Comparison of ENCODE assay signal across 1 cellular context in genomic region chr1:234911787-234912186, GRCh38.
TF ChIP-seq lines count a peak whose summit lies in the region.

No MANE protein-coding gene starts in this region.

TF ChIP-seq in IMR-90, 13 proteins besides CTCF, POLR2A, EP300 and RAD21 (continued from another document):
- TF ChIP-seq USF2 (IDR thresholded peaks at IDR 0.05; ENCODE audit: low read depth, low read length) (no peak), ELK1 (IDR thresholded peaks at IDR 0.05; ENCODE audit: borderline replicate concordance, low read depth, low read length) (no peak), CEBPB (IDR thresholded peaks at IDR 0.05; ENCODE audit: low read depth, low read length) (no peak), SMC3 (IDR thresholded peaks at IDR 0.05; ENCODE audit: low read depth, low read length) (no peak)
